In genomic region chr15:56150204-56150603, GRCh38 we compare ENCODE assay signal across 2 cellular contexts.
TF ChIP-seq lines count a peak whose summit lies in the region.

No MANE protein-coding gene starts in this region.

TF ChIP-seq in GM23338, 12 proteins besides CTCF, POLR2A, EP300 and RAD21 (continued from another document):
- TF ChIP-seq JUNB (IDR thresholded peaks at IDR 0.05; ENCODE audit: unreplicated experiment) (no peak), NANOG (IDR thresholded peaks at IDR 0.05; ENCODE audit: borderline replicate concordance) (no peak), STAT1 (IDR thresholded peaks at IDR 0.05; ENCODE audit: unreplicated experiment) (no peak), ZNF462 (CRISPR knock-in tag; IDR thresholded peaks at IDR 0.05) (no peak)

TF ChIP-seq in WTC11, 78 proteins besides CTCF, POLR2A, EP300 and RAD21 (continued from another document):
- TF ChIP-seq ZBTB43 (CRISPR knock-in tag; IDR thresholded peaks at IDR 0.05) = no peak
- TF ChIP-seq MAX (CRISPR knock-in tag; IDR thresholded peaks at IDR 0.05) = no peak
- TF ChIP-seq FOXP1 (CRISPR knock-in tag; IDR thresholded peaks at IDR 0.05; ENCODE audit: borderline replicate concordance) = no peak
- no peak for TF ChIP-seq NFYB (CRISPR knock-in tag; conservative IDR thresholded peaks at IDR 0.05; ENCODE audit: low read depth)
- no peak for TF ChIP-seq ZNF532 (CRISPR knock-in tag; IDR thresholded peaks at IDR 0.05; ENCODE audit: borderline replicate concordance)
- no peak for TF ChIP-seq ZNF512 (CRISPR knock-in tag; IDR thresholded peaks at IDR 0.05; ENCODE audit: borderline replicate concordance)
- TF ChIP-seq MYBL2 (CRISPR knock-in tag; IDR thresholded peaks at IDR 0.05) = no peak
- TF ChIP-seq ELF4 (CRISPR knock-in tag; IDR thresholded peaks at IDR 0.05; ENCODE audit: low read depth) = no peak
- no peak for TF ChIP-seq GTF2I (CRISPR knock-in tag; conservative IDR thresholded peaks at IDR 0.05)
